ENCODE assay signal across 19 cellular contexts in the genomic region with DNA sequence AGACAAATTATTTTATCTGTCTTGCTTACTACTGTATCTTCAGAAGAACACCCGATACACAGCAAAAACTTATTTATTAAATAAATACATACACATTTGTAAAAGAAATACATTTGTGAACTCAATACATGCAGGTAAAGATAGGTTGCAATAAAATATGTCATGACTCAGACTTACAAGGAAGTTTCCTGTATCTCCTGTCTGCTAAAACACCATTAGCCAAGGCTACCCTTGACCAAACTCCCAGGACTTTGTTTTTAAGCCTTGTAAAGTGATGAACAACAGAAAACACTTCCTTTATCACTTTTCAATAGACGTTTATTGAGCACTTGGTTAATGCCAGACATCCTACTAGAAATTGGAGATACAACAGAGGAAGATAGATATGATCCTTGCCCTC. TPM values are rescaled to one million over a fixed set of nuclear protein-coding genes. Genes with fewer than 3 reads are reported as not detected.
DNase-seq lines count a peak whose midpoint lies in the region; ATAC-seq, FAIRE-seq and TF ChIP-seq lines count a peak whose summit lies in the region.
"Had no signal": no experiment of that assay in that cellular context is flagged by ENCODE, and none has a peak within 500 bp of the region (broad histone marks: within the 10 kb centered on the region; RNA-seq: fewer than 3 reads in every experiment).

No MANE protein-coding gene starts in this region.

- 53 to 66% (median 62%) methylated on average over 2 of the region's 2 CpGs for WGBS in small intestine, 3 donors
- WGBS in ovary, 3 donors = 58 to 73% (median 70%) methylated on average over 2 of the region's 2 CpGs

- no peaks in the 10 kb centered on the region for H3K9me3 ChIP-seq in small intestine (ENCODE audit: control insufficient read depth, low read depth)
- H3K9me3 ChIP-seq in vagina = no peaks in the 10 kb centered on the region
- H3K9me3 ChIP-seq in ovary = no peaks in the 10 kb centered on the region
- H3K9me3 ChIP-seq: BLaER1 treated with 17β-estradiol and CSF1 and Interleukin-3, amounts not matched to agents 10 nM and 100 nM had no signal

- intact Hi-C loops in vagina (cut with DNase I) (no loop called here), ovary (cut with DNase I) (no loop called here)

- CTCF ChIA-PET in RWPE1 (lab: Yijun Ruan, JAX) = no interaction called here

- no peak for FAIRE-seq in small intestine (lab: Jason Lieb, UNC)
- FAIRE-seq: GM12878, H1, HepG2, HTR-8/SVneo had no signal

- no peak for TF ChIP-seq EP300 in ovary (IDR thresholded peaks at IDR 0.05)

- H3K4me3 ChIP-seq in small intestine (ENCODE audit: low read depth in 1 of 2, low read length in 2 of 2) (no peak overlapping the region), vagina (no peak overlapping the region), ovary (no peak overlapping the region)
- H3K4me3 ChIP-seq: BLaER1 treated with 17β-estradiol and CSF1 and Interleukin-3, amounts not matched to agents 10 nM and 100 nM; GM12878 had no signal

- ATAC-seq in esophagus mucosa (peak; percentile 26), GM21390 (IDR thresholded peaks at IDR 0.05; ENCODE audit: unreplicated experiment) (no peak)
- ATAC-seq: GM12878, HepG2 had no signal

- peak; percentile 45 for DNase-seq in small intestine
- DNase-seq in vagina (ENCODE audit: extremely low spot score in 2 of 2) = no peak
- DNase-seq in ovary = no peak
- DNase-seq in RWPE1 (ENCODE audit: low spot score) = no peak
- DNase-seq: ACHN; Calu3; CD4-positive, alpha-beta T cell; DMS 273 treated with DMSO at 0.1 percent for 48 hours; DMS79; HCEC 1CT; HFFc6 had no signal

- H3K27me3 ChIP-seq in small intestine (ENCODE audit: control insufficient read depth in 2 of 2, insufficient read depth in 2 of 2, low read length in 2 of 2) (no peaks in the 10 kb centered on the region), vagina (no peaks in the 10 kb centered on the region), ovary (no peaks in the 10 kb centered on the region)
- H3K27me3 ChIP-seq: BLaER1 treated with 17β-estradiol and CSF1 and Interleukin-3, amounts not matched to agents 10 nM and 100 nM had no signal

- H3K36me3 ChIP-seq in small intestine (ENCODE audit: control insufficient read depth in 2 of 2, insufficient read depth in 2 of 2, low read length in 2 of 2) = no peaks in the 10 kb centered on the region
- no peaks in the 10 kb centered on the region for H3K36me3 ChIP-seq in vagina
- no peaks in the 10 kb centered on the region for H3K36me3 ChIP-seq in ovary
- H3K36me3 ChIP-seq: BLaER1 treated with 17β-estradiol and CSF1 and Interleukin-3, amounts not matched to agents 10 nM and 100 nM had no signal

- H3K27ac ChIP-seq in VCaP (peak overlapping the region; percentile 79; the same call in 1 of the 2 replicates), small intestine (ENCODE audit: low read depth in 1 of 2, low read length in 1 of 2) (no peak overlapping the region), vagina (peak overlapping the region; percentile 78), ovary (no peak overlapping the region), RWPE1 (no peak overlapping the region)
- H3K27ac ChIP-seq: BLaER1 treated with 17β-estradiol and CSF1 and Interleukin-3, amounts not matched to agents 10 nM and 100 nM had no signal

- H3K4me1 ChIP-seq in small intestine (ENCODE audit: control insufficient read depth in 2 of 2, insufficient read depth in 1 of 2, low read depth in 1 of 2, low read length in 1 of 2) (no peaks in the 10 kb centered on the region), vagina (peaks cover 29% of the 10 kb centered on the region), ovary (ENCODE audit: insufficient read depth) (peaks cover 11% of the 10 kb centered on the region)
- H3K4me1 ChIP-seq: BLaER1 treated with 17β-estradiol and CSF1 and Interleukin-3, amounts not matched to agents 10 nM and 100 nM had no signal

- TF ChIP-seq POLR2A in vagina (IDR thresholded peaks at IDR 0.05) (no peak), ovary (IDR thresholded peaks at IDR 0.05) (no peak)

- TF ChIP-seq CTCF in VCaP (conservative IDR thresholded peaks at IDR 0.05) = no peak
- TF ChIP-seq CTCF in vagina (IDR thresholded peaks at IDR 0.05) = no peak
- no peak for TF ChIP-seq CTCF in ovary (IDR thresholded peaks at IDR 0.05)
- TF ChIP-seq CTCF in RWPE1 (conservative IDR thresholded peaks at IDR 0.05; ENCODE audit: low read depth) = no peak

- POLR2A ChIA-PET in RWPE1 (lab: Yijun Ruan, JAX; ENCODE audit: low non-redundant PET) = no interaction called here

RNA-seq across cellular contexts. Expression of a gene that starts 56.5 kb away (rescaled TPM):
- total RNA-seq in esophagus mucosa (20.3 TPM), vagina (18.9 TPM), ovary (10 to 100 TPM in 6 of 7 donors, 1 to 10 TPM in 1; 9.0 to 32.0 (median 12.8) TPM)
- polyA plus RNA-seq in small intestine (10 to 100 TPM in 1 of 3 donors, 1 to 10 TPM in 2; 6.2 to 21.3 (median 7.4) TPM), ovary (10 to 100 TPM; 11.3 to 17.7 TPM)

Comparison
In these comparisons a context has a peak if more than half of its experiments do, and no peak if none do; other contexts are left out.
1. H3K27ac ChIP-seq: peak in VCaP (single experiment) and vagina (single experiment); none in small intestine (0 of 2), ovary (0 of 2) and RWPE1 (single experiment).